In genomic region chrX:126655061-126655460, GRCh38 we compare ENCODE assay signal across 23 cellular contexts.
A peak's percentile ranks its signal among the peaks of the same experiment; 100 is the strongest.
DNase-seq lines count a peak whose midpoint lies in the region; ATAC-seq and TF ChIP-seq lines count a peak whose summit lies in the region.
"Had no signal": no experiment of that assay in that cellular context is flagged by ENCODE, and none has a peak within 500 bp of the region (broad histone marks: within the 10 kb centered on the region; RNA-seq: fewer than 3 reads in every experiment).

No MANE protein-coding gene starts in this region.

- no peaks in the 10 kb centered on the region for H3K9me2 ChIP-seq in PC-3 (replicated peaks; ENCODE audit: low read length)

- H3K79me2 ChIP-seq in PC-3 (ENCODE audit: low read length) (no peaks in the 10 kb centered on the region), osteoblast (ENCODE audit: insufficient read depth, low read length) (no peaks in the 10 kb centered on the region)

- no peaks in the 10 kb centered on the region for H3F3A ChIP-seq in PC-3 (ENCODE audit: low read length, unreplicated experiment)

- H3K4me1 ChIP-seq in PC-3 (ENCODE audit: insufficient read depth, low read length) (no peaks in the 10 kb centered on the region), RWPE2 (ENCODE audit: insufficient read depth, poor library complexity, severe bottlenecking) (no peaks in the 10 kb centered on the region), osteoblast (ENCODE audit: insufficient read depth, low read length) (no peaks in the 10 kb centered on the region)

- no peaks in the 10 kb centered on the region for H3K36me3 Mint-ChIP-seq in activated naive CD4-positive, alpha-beta T cell treated with anti-CD3 and anti-CD28 coated beads, Interleukin-2, amount 10 ng/mL, durations not matched to agents 7 days and 5 days
- H3K36me3 Mint-ChIP-seq: CD4-positive, alpha-beta memory T cell had no signal

- H3K9me3 ChIP-seq in PC-3 (ENCODE audit: low read length): no peaks in the 10 kb centered on the region
- no peaks in the 10 kb centered on the region for H3K9me3 ChIP-seq in RWPE2 (ENCODE audit: severe bottlenecking)
- no peaks in the 10 kb centered on the region for H3K9me3 ChIP-seq in osteoblast (ENCODE audit: low read depth, low read length)
- H3K9me3 ChIP-seq: SJCRH30 had no signal

- POLR2A ChIA-PET in PC-3 (lab: Charles Lee; ENCODE audit: unreplicated experiment): no interaction called here

- no peak overlapping the region for H3K27ac Mint-ChIP-seq in activated naive CD4-positive, alpha-beta T cell treated with anti-CD3 and anti-CD28 coated beads, Interleukin-2, amount 10 ng/mL, durations not matched to agents 7 days and 5 days
- H3K27ac Mint-ChIP-seq: CD4-positive, alpha-beta memory T cell had no signal

- DNase-seq in PC-3 (peak; percentile 51), RWPE2 (ENCODE audit: low spot score) (no peak), epithelial cell of proximal tubule (ENCODE audit: low read depth) (peak; percentile 33), renal cortical epithelial cell (ENCODE audit: low read depth) (peak; percentile 34), osteoblast (ENCODE audit: insufficient read length, low spot score, missing footprints) (no peak)
- DNase-seq in stimulated activated CD4-positive, alpha-beta T cell treated with anti-CD3 and anti-CD28 coated beads, Interleukin-15, amount 100 ng/mL, for 24 hours: no peak
- no peak for DNase-seq in activated naive CD4-positive, alpha-beta T cell treated with anti-CD3 and anti-CD28 coated beads, Interleukin-2, amount 10 ng/mL, durations not matched to agents 7 days and 5 days
- DNase-seq: C1 segment of cervical spinal cord; CD4-positive, alpha-beta memory T cell; COR-L47; H7; KBM-7; MM.1S; NCI-H1048; NCI-H1417 treated with DMSO at 0.1 percent for 48 hours; NCI-H1694 treated with DMSO at 0.1 percent for 48 hours; NCI-H2081; NCI-H2227 treated with DMSO at 0.1 percent for 48 hours; NCI-H526 treated with DMSO at 0.1 percent for 48 hours; SJCRH30 had no signal

- H3K4me1 Mint-ChIP-seq in activated naive CD4-positive, alpha-beta T cell treated with anti-CD3 and anti-CD28 coated beads, Interleukin-2, amount 10 ng/mL, durations not matched to agents 7 days and 5 days: no peaks in the 10 kb centered on the region
- H3K4me1 Mint-ChIP-seq: CD4-positive, alpha-beta memory T cell had no signal

- H4K20me1 ChIP-seq in PC-3 (ENCODE audit: low read length): no peaks in the 10 kb centered on the region
- no peaks in the 10 kb centered on the region for H4K20me1 ChIP-seq in osteoblast (ENCODE audit: insufficient read depth, low read length)

- ATAC-seq in PC-3 (peak; percentile 31; the same call in 1 of the 2 replicates), RWPE2 (ENCODE audit: low read depth) (peak; percentile 86)
- ATAC-seq: Panc1, Right ventricle myocardium inferior, SK-N-SH treated with all-trans-retinoic acid at 6 μM for 48 hours had no signal

- H3K27ac ChIP-seq in PC-3 (ENCODE audit: low read length): no peak overlapping the region
- H3K27ac ChIP-seq in RWPE2 (ENCODE audit: poor library complexity, severe bottlenecking): peak overlapping the region; percentile 18
- no peak overlapping the region for H3K27ac ChIP-seq in osteoblast (ENCODE audit: low read depth, low read length)
- H3K27ac ChIP-seq: SJCRH30 had no signal

- H3K27me3 ChIP-seq in PC-3 (ENCODE audit: low read length) (no peaks in the 10 kb centered on the region), RWPE2 (ENCODE audit: insufficient read depth, poor library complexity, severe bottlenecking) (no peaks in the 10 kb centered on the region), osteoblast (ENCODE audit: insufficient read depth, low read length) (no peaks in the 10 kb centered on the region)
- H3K27me3 ChIP-seq: SJCRH30 had no signal

- H3K9me3 Mint-ChIP-seq in activated naive CD4-positive, alpha-beta T cell treated with anti-CD3 and anti-CD28 coated beads, Interleukin-2, amount 10 ng/mL, durations not matched to agents 7 days and 5 days: no peaks in the 10 kb centered on the region

- H3K9ac ChIP-seq in PC-3 (ENCODE audit: low read length): no peak overlapping the region

- no peak overlapping the region for H3K4me3 Mint-ChIP-seq in activated naive CD4-positive, alpha-beta T cell treated with anti-CD3 and anti-CD28 coated beads, Interleukin-2, amount 10 ng/mL, durations not matched to agents 7 days and 5 days
- H3K4me3 Mint-ChIP-seq: CD4-positive, alpha-beta memory T cell had no signal

- H3K36me3 ChIP-seq in PC-3 (ENCODE audit: low read depth, low read length) (no peaks in the 10 kb centered on the region), RWPE2 (ENCODE audit: low read depth) (no peaks in the 10 kb centered on the region), osteoblast (ENCODE audit: insufficient read depth, low read length) (no peaks in the 10 kb centered on the region)
- H3K36me3 ChIP-seq: SJCRH30 had no signal

- no peak for TF ChIP-seq CTCF in PC-3 (conservative IDR thresholded peaks at IDR 0.05; ENCODE audit: low read depth, low read length)
- TF ChIP-seq CTCF in RWPE2 (IDR thresholded peaks at IDR 0.05; ENCODE audit: poor library complexity, severe bottlenecking): no peak
- no peak for TF ChIP-seq CTCF in epithelial cell of proximal tubule (conservative IDR thresholded peaks at IDR 0.05; ENCODE audit: low read depth, low read length)
- no peak for TF ChIP-seq CTCF in osteoblast (IDR thresholded peaks at IDR 0.05; ENCODE audit: extremely low read depth, low read depth, low read length)

- no peaks in the 10 kb centered on the region for H3K27me3 Mint-ChIP-seq in activated naive CD4-positive, alpha-beta T cell treated with anti-CD3 and anti-CD28 coated beads, Interleukin-2, amount 10 ng/mL, durations not matched to agents 7 days and 5 days
- H3K27me3 Mint-ChIP-seq: CD4-positive, alpha-beta memory T cell had no signal

- H3K4me3 ChIP-seq in PC-3 (ENCODE audit: low read length): no peak overlapping the region
- H3K4me3 ChIP-seq in RWPE2 (ENCODE audit: severe bottlenecking): no peak overlapping the region
- H3K4me3 ChIP-seq in epithelial cell of proximal tubule (ENCODE audit: low read depth, low read length): no peak overlapping the region
- H3K4me3 ChIP-seq in osteoblast (ENCODE audit: insufficient read depth, low read length): no peak overlapping the region
- H3K4me3 ChIP-seq: SJCRH30 had no signal

- intact Hi-C loops in PC-3 (cut with micrococcal nuclease): no loop called here

- no peak overlapping the region for H3K4me2 ChIP-seq in PC-3 (ENCODE audit: low read length)
- H3K4me2 ChIP-seq in osteoblast (ENCODE audit: insufficient read depth, low read length): no peak overlapping the region

- H2AFZ ChIP-seq in PC-3 (ENCODE audit: low read length) (no peak overlapping the region), osteoblast (ENCODE audit: low read length) (no peak overlapping the region)

- BruUV-seq in PC-3 (replicated peaks; lab: Mats Ljungman, UMichigan): no TSS peak

- CTCF ChIA-PET in PC-3 (lab: Charles Lee): no interaction called here
- CTCF ChIA-PET in activated naive CD4-positive, alpha-beta T cell treated with anti-CD3 and anti-CD28 coated beads, Interleukin-2, amount 10 ng/mL, durations not matched to agents 7 days and 5 days (lab: Charles Lee): no interaction called here

Comparison
In these comparisons a context has a peak if more than half of its experiments do, and no peak if none do; other contexts are left out.
1. DNase-seq: peak in PC-3 (single experiment), epithelial cell of proximal tubule (single experiment) and renal cortical epithelial cell (single experiment); none in RWPE2 (single experiment), stimulated activated CD4-positive, alpha-beta T cell treated with anti-CD3 and anti-CD28 coated beads, Interleukin-15, amount 100 ng/mL, for 24 hours (single experiment), osteoblast (single experiment) and activated naive CD4-positive, alpha-beta T cell treated with anti-CD3 and anti-CD28 coated beads, Interleukin-2, amount 10 ng/mL, durations not matched to agents 7 days and 5 days (single experiment).